In the genomic region with DNA sequence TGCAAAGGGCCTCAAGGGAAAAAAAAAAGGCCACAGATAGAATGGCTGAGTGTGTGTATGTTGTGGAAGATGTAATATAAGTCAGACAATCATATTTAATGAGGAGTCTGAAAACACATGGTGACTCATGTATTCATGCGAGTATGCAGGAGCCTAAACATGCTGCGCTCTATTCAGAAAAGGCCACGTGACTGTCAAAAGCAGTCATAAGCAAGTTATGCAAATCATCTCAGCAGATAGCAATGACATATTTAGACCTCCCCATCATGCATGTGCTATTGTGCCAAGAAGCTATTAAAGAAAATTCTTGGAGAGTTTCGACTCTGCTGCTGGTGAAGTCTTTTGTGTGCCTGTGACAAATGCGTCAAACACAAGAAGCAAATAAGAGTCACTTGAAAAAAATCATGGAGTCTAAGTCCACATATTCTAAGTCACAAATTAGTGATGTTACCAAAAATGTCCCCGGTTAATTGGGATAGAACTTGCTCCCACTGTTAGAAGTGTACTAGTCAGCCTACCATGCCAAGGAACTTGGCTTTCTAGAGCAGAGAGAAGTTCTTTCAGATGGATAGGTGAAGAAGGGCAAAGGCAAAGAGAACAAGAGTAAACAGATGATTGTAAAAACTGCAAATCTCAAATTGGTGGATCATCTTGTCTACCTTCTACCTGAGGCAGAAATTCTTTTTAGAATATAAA, we compare ENCODE assay signal across 1 cellular context.
TF ChIP-seq lines count a peak whose summit lies in the region.

No MANE protein-coding gene starts in this region.

TF ChIP-seq in IMR-90, 13 proteins besides CTCF, POLR2A, EP300 and RAD21:
- TF ChIP-seq MAZ (IDR thresholded peaks at IDR 0.05; ENCODE audit: borderline replicate concordance, low read depth, low read length), result no peak
- no peak for TF ChIP-seq CHD1 (IDR thresholded peaks at IDR 0.05; ENCODE audit: low read depth, low read length)
- TF ChIP-seq MAFK (IDR thresholded peaks at IDR 0.05; ENCODE audit: low read depth, low read length), result peak; percentile 47; the same call in 1 of the 2 replicates
- TF ChIP-seq, protein P1, sequence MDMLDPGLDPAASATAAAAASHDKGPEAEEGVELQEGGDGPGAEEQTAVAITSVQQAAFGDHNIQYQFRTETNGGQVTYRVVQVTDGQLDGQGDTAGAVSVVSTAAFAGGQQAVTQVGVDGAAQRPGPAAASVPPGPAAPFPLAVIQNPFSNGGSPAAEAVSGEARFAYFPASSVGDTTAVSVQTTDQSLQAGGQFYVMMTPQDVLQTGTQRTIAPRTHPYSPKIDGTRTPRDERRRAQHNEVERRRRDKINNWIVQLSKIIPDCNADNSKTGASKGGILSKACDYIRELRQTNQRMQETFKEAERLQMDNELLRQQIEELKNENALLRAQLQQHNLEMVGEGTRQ (IDR thresholded peaks at IDR 0.05; ENCODE audit: low read depth, low read length), result peak; percentile 97
- TF ChIP-seq FOS (IDR thresholded peaks at IDR 0.05; ENCODE audit: low read depth, low read length), result peak; percentile 95
- TF ChIP-seq RCOR1 (IDR thresholded peaks at IDR 0.05; ENCODE audit: insufficient replicate concordance, low read length), result peak; percentile 68
- TF ChIP-seq SMC3 (IDR thresholded peaks at IDR 0.05; ENCODE audit: low read depth, low read length), result 0 out of 2 replicates have a peak, but pooled peaks have one; percentile 0
- TF ChIP-seq BHLHE40 (IDR thresholded peaks at IDR 0.05; ENCODE audit: low read depth, low read length), result peak; percentile 93
- TF ChIP-seq CEBPB (IDR thresholded peaks at IDR 0.05; ENCODE audit: low read depth, low read length), result peak; percentile 69
- no peak for TF ChIP-seq NFE2L2 (IDR thresholded peaks at IDR 0.05; ENCODE audit: low read depth, low read length)
- TF ChIP-seq, protein P2, sequence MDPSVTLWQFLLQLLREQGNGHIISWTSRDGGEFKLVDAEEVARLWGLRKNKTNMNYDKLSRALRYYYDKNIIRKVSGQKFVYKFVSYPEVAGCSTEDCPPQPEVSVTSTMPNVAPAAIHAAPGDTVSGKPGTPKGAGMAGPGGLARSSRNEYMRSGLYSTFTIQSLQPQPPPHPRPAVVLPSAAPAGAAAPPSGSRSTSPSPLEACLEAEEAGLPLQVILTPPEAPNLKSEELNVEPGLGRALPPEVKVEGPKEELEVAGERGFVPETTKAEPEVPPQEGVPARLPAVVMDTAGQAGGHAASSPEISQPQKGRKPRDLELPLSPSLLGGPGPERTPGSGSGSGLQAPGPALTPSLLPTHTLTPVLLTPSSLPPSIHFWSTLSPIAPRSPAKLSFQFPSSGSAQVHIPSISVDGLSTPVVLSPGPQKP (IDR thresholded peaks at IDR 0.05; ENCODE audit: borderline replicate concordance, low read depth, low read length), result no peak
- TF ChIP-seq MXI1 (IDR thresholded peaks at IDR 0.05; ENCODE audit: borderline replicate concordance, low read depth, low read length), result peak; percentile 95
- TF ChIP-seq RFX5 (IDR thresholded peaks at IDR 0.05; ENCODE audit: low read depth, low read length), result no peak
